ENCODE assay signal across 8 cellular contexts in genomic region chr4:163548481-163549243, GRCh38. TPM values are rescaled to one million over a fixed set of nuclear protein-coding genes. Genes with fewer than 3 reads are reported as not detected.
DNase-seq lines count a peak whose midpoint lies in the region; ATAC-seq and TF ChIP-seq lines count a peak whose summit lies in the region.

No MANE protein-coding gene starts in this region.

- TF ChIP-seq CTCF in AG04450 (IDR thresholded peaks at IDR 0.05; ENCODE audit: low read depth, low read length) = peak; percentile 76
- peak; percentile 45; the same call in 1 of the 2 replicates for TF ChIP-seq CTCF in GM12875 (IDR thresholded peaks at IDR 0.05; ENCODE audit: borderline replicate concordance, insufficient read depth, low read depth, low read length)

- H3K27ac Mint-ChIP-seq in stimulated activated naive CD8-positive, alpha-beta T cell treated with anti-CD3 and anti-CD28 coated beads, Interleukin-15, amount 100 ng/mL, for 72 hours = no peak overlapping the region

- no peaks in the 10 kb centered on the region for H3K27me3 ChIP-seq in AG04450 (ENCODE audit: control insufficient read depth, insufficient read depth, low read length)

- H3K27me3 Mint-ChIP-seq in stimulated activated naive CD8-positive, alpha-beta T cell treated with anti-CD3 and anti-CD28 coated beads, Interleukin-15, amount 100 ng/mL, for 72 hours = no peaks in the 10 kb centered on the region

- no peak for DNase-seq in AG04450 (ENCODE audit: low read depth, low spot score)
- DNase-seq in NCI-H526 (lab: John Stamatoyannopoulos, UW) = peak; percentile 4 to 60
- peak; percentile 60 for DNase-seq in amniotic epithelial cell (ENCODE audit: low read depth)
- DNase-seq in hepatic stellate cell (ENCODE audit: low spot score) = peak; percentile 36
- DNase-seq in stimulated activated naive CD8-positive, alpha-beta T cell treated with anti-CD3 and anti-CD28 coated beads, Interleukin-15, amount 100 ng/mL, for 72 hours = no peak
- DNase-seq in GDM1 (lab: John Stamatoyannopoulos, UW) = no peak

- H3K9me3 Mint-ChIP-seq in stimulated activated naive CD8-positive, alpha-beta T cell treated with anti-CD3 and anti-CD28 coated beads, Interleukin-15, amount 100 ng/mL, for 72 hours = no peaks in the 10 kb centered on the region

- no peaks in the 10 kb centered on the region for H3K9me3 ChIP-seq in AG04450 (ENCODE audit: control insufficient read depth, insufficient read depth, low read length)

- POLR2A ChIA-PET in AG04450 (lab: Yijun Ruan, JAX) = interaction anchor here (2.2 kb wide), 1 partner anchor 54 kb away, joined by 7 read pairs; the partner anchor contains the start of gene TMA16

- CTCF ChIA-PET in AG04450 (lab: Charles Lee) = interaction anchor here (0.6 to 13.3 kb wide), 52 partner anchors 9 to 1548 kb away, joined by 3 to 361 read pairs (median 6); partner anchors contain the start of genes NPY1R and TMA16

- no peak overlapping the region for H3K27ac ChIP-seq in AG04450 (ENCODE audit: low read depth, low read length)

- no peak overlapping the region for H3K4me3 ChIP-seq in AG04450 (ENCODE audit: low read depth, low read length)
- H3K4me3 ChIP-seq in GM12875 (ENCODE audit: low read depth, low read length) = no peak overlapping the region

- ATAC-seq in HG03103 (IDR thresholded peaks at IDR 0.05; ENCODE audit: low read depth, unreplicated experiment) = peak; percentile 35
- ATAC-seq in stimulated activated naive CD8-positive, alpha-beta T cell treated with anti-CD3 and anti-CD28 coated beads, Interleukin-15, amount 100 ng/mL, for 72 hours = peak; percentile 41

- H3K4me1 Mint-ChIP-seq in stimulated activated naive CD8-positive, alpha-beta T cell treated with anti-CD3 and anti-CD28 coated beads, Interleukin-15, amount 100 ng/mL, for 72 hours = peaks cover 13% of the 10 kb centered on the region

- H3K4me3 Mint-ChIP-seq in stimulated activated naive CD8-positive, alpha-beta T cell treated with anti-CD3 and anti-CD28 coated beads, Interleukin-15, amount 100 ng/mL, for 72 hours = no peak overlapping the region

RNA-seq across cellular contexts. Expression of gene TMA16, which starts 54.2 kb away (rescaled TPM):
- polyA plus RNA-seq in AG04450 (2011; rRNA removed) = 15.3 and 21.1 TPM in 2 replicates
- polyA minus RNA-seq in AG04450 (2011; rRNA and poly(A)+ RNA removed) = 16.4 and 17.4 TPM in 2 replicates

Comparison
In these comparisons a context has a peak if more than half of its experiments do, and no peak if none do; other contexts are left out.
1. DNase-seq: peak in NCI-H526 (2 of 2), amniotic epithelial cell (single experiment) and hepatic stellate cell (single experiment); none in AG04450 (single experiment), stimulated activated naive CD8-positive, alpha-beta T cell treated with anti-CD3 and anti-CD28 coated beads, Interleukin-15, amount 100 ng/mL, for 72 hours (0 of 2) and GDM1 (single experiment).